In genomic region chr19:16435999-16436650, GRCh38 we compare ENCODE assay signal across 1 cellular context.
TF ChIP-seq lines count a peak whose summit lies in the region.

No MANE protein-coding gene starts in this region.

TF ChIP-seq in GM23338, 12 proteins besides CTCF, POLR2A, EP300 and RAD21 (continued from another document):
- TF ChIP-seq, protein P1, sequence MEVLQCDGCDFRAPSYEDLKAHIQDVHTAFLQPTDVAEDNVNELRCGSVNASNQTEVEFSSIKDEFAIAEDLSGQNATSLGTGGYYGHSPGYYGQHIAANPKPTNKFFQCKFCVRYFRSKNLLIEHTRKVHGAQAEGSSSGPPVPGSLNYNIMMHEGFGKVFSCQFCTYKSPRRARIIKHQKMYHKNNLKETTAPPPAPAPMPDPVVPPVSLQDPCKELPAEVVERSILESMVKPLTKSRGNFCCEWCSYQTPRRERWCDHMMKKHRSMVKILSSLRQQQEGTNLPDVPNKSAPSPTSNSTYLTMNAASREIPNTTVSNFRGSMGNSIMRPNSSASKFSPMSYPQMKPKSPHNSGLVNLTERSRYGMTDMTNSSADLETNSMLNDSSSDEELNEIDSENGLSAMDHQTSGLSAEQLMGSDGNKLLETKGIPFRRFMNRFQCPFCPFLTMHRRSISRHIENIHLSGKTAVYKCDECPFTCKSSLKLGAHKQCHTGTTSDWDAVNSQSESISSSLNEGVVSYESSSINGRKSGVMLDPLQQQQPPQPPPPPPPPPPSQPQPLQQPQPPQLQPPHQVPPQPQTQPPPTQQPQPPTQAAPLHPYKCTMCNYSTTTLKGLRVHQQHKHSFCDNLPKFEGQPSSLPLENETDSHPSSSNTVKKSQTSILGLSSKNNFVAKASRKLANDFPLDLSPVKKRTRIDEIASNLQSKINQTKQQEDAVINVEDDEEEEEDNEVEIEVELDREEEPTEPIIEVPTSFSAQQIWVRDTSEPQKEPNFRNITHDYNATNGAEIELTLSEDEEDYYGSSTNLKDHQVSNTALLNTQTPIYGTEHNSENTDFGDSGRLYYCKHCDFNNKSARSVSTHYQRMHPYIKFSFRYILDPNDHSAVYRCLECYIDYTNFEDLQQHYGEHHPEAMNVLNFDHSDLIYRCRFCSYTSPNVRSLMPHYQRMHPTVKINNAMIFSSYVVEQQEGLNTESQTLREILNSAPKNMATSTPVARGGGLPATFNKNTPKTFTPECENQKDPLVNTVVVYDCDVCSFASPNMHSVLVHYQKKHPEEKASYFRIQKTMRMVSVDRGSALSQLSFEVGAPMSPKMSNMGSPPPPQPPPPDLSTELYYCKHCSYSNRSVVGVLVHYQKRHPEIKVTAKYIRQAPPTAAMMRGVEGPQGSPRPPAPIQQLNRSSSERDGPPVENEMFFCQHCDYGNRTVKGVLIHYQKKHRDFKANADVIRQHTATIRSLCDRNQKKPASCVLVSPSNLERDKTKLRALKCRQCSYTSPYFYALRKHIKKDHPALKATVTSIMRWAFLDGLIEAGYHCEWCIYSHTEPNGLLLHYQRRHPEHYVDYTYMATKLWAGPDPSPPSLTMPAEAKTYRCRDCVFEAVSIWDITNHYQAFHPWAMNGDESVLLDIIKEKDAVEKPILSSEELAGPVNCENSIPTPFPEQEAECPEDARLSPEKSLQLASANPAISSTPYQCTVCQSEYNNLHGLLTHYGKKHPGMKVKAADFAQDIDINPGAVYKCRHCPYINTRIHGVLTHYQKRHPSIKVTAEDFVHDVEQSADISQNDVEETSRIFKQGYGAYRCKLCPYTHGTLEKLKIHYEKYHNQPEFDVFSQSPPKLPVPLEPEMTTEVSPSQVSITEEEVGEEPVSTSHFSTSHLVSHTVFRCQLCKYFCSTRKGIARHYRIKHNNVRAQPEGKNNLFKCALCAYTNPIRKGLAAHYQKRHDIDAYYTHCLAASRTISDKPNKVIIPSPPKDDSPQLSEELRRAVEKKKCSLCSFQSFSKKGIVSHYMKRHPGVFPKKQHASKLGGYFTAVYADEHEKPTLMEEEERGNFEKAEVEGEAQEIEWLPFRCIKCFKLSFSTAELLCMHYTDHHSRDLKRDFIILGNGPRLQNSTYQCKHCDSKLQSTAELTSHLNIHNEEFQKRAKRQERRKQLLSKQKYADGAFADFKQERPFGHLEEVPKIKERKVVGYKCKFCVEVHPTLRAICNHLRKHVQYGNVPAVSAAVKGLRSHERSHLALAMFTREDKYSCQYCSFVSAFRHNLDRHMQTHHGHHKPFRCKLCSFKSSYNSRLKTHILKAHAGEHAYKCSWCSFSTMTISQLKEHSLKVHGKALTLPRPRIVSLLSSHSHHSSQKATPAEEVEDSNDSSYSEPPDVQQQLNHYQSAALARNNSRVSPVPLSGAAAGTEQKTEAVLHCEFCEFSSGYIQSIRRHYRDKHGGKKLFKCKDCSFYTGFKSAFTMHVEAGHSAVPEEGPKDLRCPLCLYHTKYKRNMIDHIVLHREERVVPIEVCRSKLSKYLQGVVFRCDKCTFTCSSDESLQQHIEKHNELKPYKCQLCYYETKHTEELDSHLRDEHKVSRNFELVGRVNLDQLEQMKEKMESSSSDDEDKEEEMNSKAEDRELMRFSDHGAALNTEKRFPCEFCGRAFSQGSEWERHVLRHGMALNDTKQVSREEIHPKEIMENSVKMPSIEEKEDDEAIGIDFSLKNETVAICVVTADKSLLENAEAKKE (CRISPR knock-in tag; IDR thresholded peaks at IDR 0.05), result no peak
- TF ChIP-seq JUNB (IDR thresholded peaks at IDR 0.05; ENCODE audit: unreplicated experiment) (no peak), NANOG (IDR thresholded peaks at IDR 0.05; ENCODE audit: borderline replicate concordance) (no peak), ZNF331 (CRISPR knock-in tag; IDR thresholded peaks at IDR 0.05; ENCODE audit: low read depth) (no peak), STAT1 (IDR thresholded peaks at IDR 0.05; ENCODE audit: unreplicated experiment) (no peak), CREB1 (CRISPR knock-in tag; IDR thresholded peaks at IDR 0.05; ENCODE audit: low read depth) (no peak), EZH2phosphoT487 (IDR thresholded peaks at IDR 0.05; ENCODE audit: unreplicated experiment) (no peak)
